In the genomic region with DNA sequence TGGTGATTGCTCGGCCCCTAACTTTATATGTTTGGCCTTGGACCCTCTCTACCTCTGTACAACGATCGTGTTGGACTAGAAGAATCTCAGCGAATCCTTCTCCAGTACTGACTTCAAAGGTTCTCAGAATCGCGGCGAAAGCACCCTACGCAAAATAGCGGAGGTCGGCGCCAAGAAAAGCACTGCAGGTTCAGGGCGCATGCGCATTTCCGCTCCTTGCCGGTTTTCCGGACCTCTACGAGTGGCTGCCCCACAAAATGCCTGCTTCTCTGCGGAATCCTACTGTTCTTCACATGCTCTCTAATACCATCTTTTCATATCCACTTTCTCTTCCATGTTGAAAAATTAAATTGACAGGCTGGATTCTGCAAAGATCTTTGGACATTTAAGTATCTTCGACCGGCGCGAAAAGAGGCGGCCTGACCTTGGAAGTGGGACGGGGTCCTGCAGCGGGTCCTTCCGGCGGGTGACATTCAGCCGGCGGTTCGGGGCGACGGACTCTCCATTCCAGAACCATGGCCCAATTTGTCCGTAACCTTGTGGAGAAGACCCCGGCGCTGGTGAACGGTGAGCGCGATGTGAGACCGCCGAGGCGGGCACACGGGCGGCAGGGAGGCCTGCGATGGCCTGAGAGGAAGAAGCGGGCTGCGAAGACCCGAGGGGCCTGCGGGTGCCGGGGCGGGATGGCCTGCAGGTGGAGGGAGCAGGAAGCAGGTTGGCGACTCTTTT, we compare ENCODE assay signal across 8 cellular contexts. TPM values are rescaled to one million over a fixed set of nuclear protein-coding genes. Genes with fewer than 3 reads are reported as not detected.
DNase-seq lines count a peak whose midpoint lies in the region; ATAC-seq, FAIRE-seq and TF ChIP-seq lines count a peak whose summit lies in the region.

TSS of gene ATP5MG (plus strand) at position 456 of the 729 bp plus-strand sequence. CDS start at position 516, 60 bp downstream.

- H3K27me3 ChIP-seq in astrocyte (ENCODE audit: insufficient read depth, low read length), result no peaks in the 10 kb centered on the region
- no peaks in the 10 kb centered on the region for H3K27me3 ChIP-seq in rectal smooth muscle tissue (ENCODE audit: control insufficient read depth, insufficient read depth, low read length)
- no peaks in the 10 kb centered on the region for H3K27me3 ChIP-seq in vagina

- H3K4me2 ChIP-seq in astrocyte (ENCODE audit: low read length), result peak within 1 kb of the TSS; percentile 92

- peak; percentile 92 for DNase-seq in NCI-H2029 (lab: John Stamatoyannopoulos, UW)
- DNase-seq in T-helper 9 cell, result peak; percentile 89
- DNase-seq in astrocyte (ENCODE audit: low read depth), result peak; percentile 76
- peak; percentile 83 for DNase-seq in hepatic stellate cell (ENCODE audit: low spot score)
- DNase-seq in vagina (ENCODE audit: extremely low spot score in 2 of 2), result peak in 1 of 2 donors; percentile 87

- peak within 1 kb of the TSS; percentile 88 for H3K4me3 Mint-ChIP-seq in astrocyte (ENCODE audit: unreplicated experiment)

- H3K9ac ChIP-seq in astrocyte (ENCODE audit: low read length) (peak within 1 kb of the TSS; percentile 91), rectal smooth muscle tissue (ENCODE audit: low read length) (peak within 1 kb of the TSS; percentile 82)

- peak within 1 kb of the TSS; percentile 98 for H3K27ac Mint-ChIP-seq in astrocyte (ENCODE audit: unreplicated experiment)

- H3K79me2 ChIP-seq in astrocyte (ENCODE audit: insufficient read depth, low read length), result peaks cover 50% of the 10 kb centered on the region

- TF ChIP-seq POLR2A in vagina (IDR thresholded peaks at IDR 0.05), result no peak

- H3K4me1 ChIP-seq in astrocyte (ENCODE audit: insufficient read depth, low read length) (peaks cover 4% of the 10 kb centered on the region), rectal smooth muscle tissue (ENCODE audit: control insufficient read depth, insufficient read depth, low read length) (peaks cover 11% of the 10 kb centered on the region), vagina (peaks cover 49% of the 10 kb centered on the region)

- peaks cover 36% of the 10 kb centered on the region for H4K20me1 ChIP-seq in astrocyte (ENCODE audit: insufficient read depth, low read length)

- H3K36me3 ChIP-seq in astrocyte (ENCODE audit: insufficient read depth, low read length) (peaks cover 10% of the 10 kb centered on the region), rectal smooth muscle tissue (ENCODE audit: control insufficient read depth, insufficient read depth, low read length) (no peaks in the 10 kb centered on the region), vagina (peaks cover 0 to 11% of the 10 kb centered on the region in 2 donors)

- peaks cover 4% of the 10 kb centered on the region for H3K4me1 Mint-ChIP-seq in astrocyte (ENCODE audit: low read depth, unreplicated experiment)

- H2AFZ ChIP-seq in astrocyte (ENCODE audit: low read depth, low read length), result peak within 1 kb of the TSS; percentile 89

- no peak for TF ChIP-seq CTCF in astrocyte (IDR thresholded peaks at IDR 0.05; ENCODE audit: insufficient read depth, low read depth, low read length)
- no peak for TF ChIP-seq CTCF in vagina (IDR thresholded peaks at IDR 0.05)

- peak; percentile 65 for FAIRE-seq in astrocyte (lab: Jason Lieb, UNC)

- H3K36me3 Mint-ChIP-seq in astrocyte (ENCODE audit: low read depth, unreplicated experiment), result peaks cover 2% of the 10 kb centered on the region

- ATAC-seq in HG02840 (IDR thresholded peaks at IDR 0.05; ENCODE audit: low FRiP score, unreplicated experiment), result peak; percentile 54

- H3K9me3 ChIP-seq in astrocyte (ENCODE audit: insufficient read depth, low read depth, low read length), result no peaks in the 10 kb centered on the region
- H3K9me3 ChIP-seq in vagina, result no peaks in the 10 kb centered on the region

- H3K27ac ChIP-seq in astrocyte (ENCODE audit: low read depth, low read length) (peak within 1 kb of the TSS; percentile 86), rectal smooth muscle tissue (ENCODE audit: low read depth, low read length) (peak within 1 kb of the TSS; percentile 92), vagina (peak within 1 kb of the TSS; percentile 83)

- no peaks in the 10 kb centered on the region for H3K9me3 Mint-ChIP-seq in astrocyte (ENCODE audit: unreplicated experiment)

- intact Hi-C loops in vagina (cut with DNase I), result loop anchor here (5.0 kb wide), 1 partner anchor 86 kb away; no protein-coding TSS in a partner anchor

- H3K4me3 ChIP-seq in GM08714 (ENCODE audit: low read length), result peak within 1 kb of the TSS; percentile 91
- peak within 1 kb of the TSS; percentile 95 for H3K4me3 ChIP-seq in astrocyte (ENCODE audit: insufficient read depth, low read depth, low read length)
- H3K4me3 ChIP-seq in rectal smooth muscle tissue (ENCODE audit: low read length), result peak within 1 kb of the TSS; percentile 96
- peak within 1 kb of the TSS; percentile 67 to 100 for H3K4me3 ChIP-seq in vagina

- no peaks in the 10 kb centered on the region for H3K27me3 Mint-ChIP-seq in astrocyte (ENCODE audit: low read depth, unreplicated experiment)

RNA-seq across cellular contexts. Expression of gene ATP5MG, which starts in this region (rescaled TPM):
- total RNA-seq in astrocyte (182 and 194 TPM in 2 replicates), vagina (169 TPM)
